8 cellular contexts compared by ENCODE assay signal in the genomic region with DNA sequence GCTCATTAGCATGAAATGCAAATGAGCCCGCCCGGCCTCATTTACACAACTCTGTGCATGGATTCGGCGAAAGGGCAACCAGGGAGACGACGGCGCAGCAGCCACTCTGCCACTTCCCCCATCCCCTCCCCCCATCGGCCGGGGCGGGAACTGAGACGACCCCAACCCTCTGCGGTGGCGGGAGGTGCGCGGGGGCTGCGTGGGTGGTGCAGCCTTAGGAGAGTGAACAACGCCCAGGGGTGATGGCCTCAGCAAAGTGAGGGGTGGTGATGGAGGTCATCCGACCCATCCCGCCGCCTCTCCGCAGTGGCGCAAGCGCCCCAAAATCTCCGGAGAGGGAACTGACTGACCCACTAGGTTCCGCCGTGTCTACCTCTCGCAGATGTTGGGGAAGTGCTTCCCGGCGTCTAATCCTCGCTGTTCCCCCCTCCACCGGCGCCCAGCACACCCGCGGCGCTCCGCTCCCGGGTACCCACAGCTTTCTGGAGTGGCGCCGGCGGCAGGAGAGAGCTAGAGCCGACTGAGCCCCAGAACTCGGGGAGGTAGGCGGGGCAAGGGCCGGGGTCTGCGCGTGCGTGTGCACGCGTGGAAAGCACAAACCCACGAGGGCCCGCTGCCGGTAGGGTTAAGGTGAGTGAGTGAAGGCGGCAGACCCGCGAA. TPM values are rescaled to one million over a fixed set of nuclear protein-coding genes. Genes with fewer than 3 reads are reported as not detected.
DNase-seq lines count a peak whose midpoint lies in the region; ATAC-seq and TF ChIP-seq lines count a peak whose summit lies in the region.

No MANE protein-coding gene starts in this region.

- peaks cover 24% of the 10 kb centered on the region for H3K4me1 Mint-ChIP-seq in neural crest cell

- no peaks in the 10 kb centered on the region for H3K9me3 Mint-ChIP-seq in neural crest cell

- H3K27ac ChIP-seq in HUES64 (ENCODE audit: low read depth, low read length) = no peak overlapping the region

- peak overlapping the region; percentile 72 for H3K4me3 Mint-ChIP-seq in neural crest cell

- peaks cover 74% of the 10 kb centered on the region for H3K27me3 Mint-ChIP-seq in neural crest cell (ENCODE audit: low read depth)

- H3K27ac Mint-ChIP-seq in neural crest cell (ENCODE audit: unreplicated experiment) = no peak overlapping the region

- WGBS in HUES64 = under 1% methylated on average over 55 of the region's 55 CpGs

- H3K4me1 ChIP-seq in HUES64 (ENCODE audit: insufficient read depth, low read length) = peaks cover 15% of the 10 kb centered on the region

- no peaks in the 10 kb centered on the region for H3K9me3 ChIP-seq in HUES64 (ENCODE audit: insufficient read depth, low read depth, low read length)

- H3K9ac ChIP-seq in HUES64 (ENCODE audit: low read depth, low read length) = no peak overlapping the region

- TF ChIP-seq CTCF in choroid plexus epithelial cell (conservative IDR thresholded peaks at IDR 0.05; ENCODE audit: low read depth, low read length) (no peak), neural crest cell (conservative IDR thresholded peaks at IDR 0.05) (no peak)

- peak; percentile 70 for DNase-seq in CD1c-positive myeloid dendritic cell (ENCODE audit: extremely low spot score)
- no peak for DNase-seq in choroid plexus epithelial cell (ENCODE audit: low read depth)
- no peak for DNase-seq in neural crest cell (ENCODE audit: low read depth, low spot score)
- DNase-seq in EL = no peak
- no peak for DNase-seq in UCSD-AML1 (lab: John Stamatoyannopoulos, UW; ENCODE audit: unreplicated experiment)

- H3K36me3 Mint-ChIP-seq in neural crest cell (ENCODE audit: low read depth) = no peaks in the 10 kb centered on the region

- peaks cover 64% of the 10 kb centered on the region for H3K27me3 ChIP-seq in HUES64 (ENCODE audit: insufficient read depth, low read length)

- no peak for ATAC-seq in GM21423 (IDR thresholded peaks at IDR 0.05; ENCODE audit: unreplicated experiment)
- ATAC-seq in GM21447 (IDR thresholded peaks at IDR 0.05; ENCODE audit: unreplicated experiment) = no peak

- no peaks in the 10 kb centered on the region for H3K36me3 ChIP-seq in HUES64 (ENCODE audit: insufficient read depth, low read length)

- peak overlapping the region; percentile 59 for H3K4me3 ChIP-seq in HUES64 (ENCODE audit: low read length)
- H3K4me3 ChIP-seq in choroid plexus epithelial cell (ENCODE audit: low read depth, low read length) = peak overlapping the region; percentile 17

RNA-seq across cellular contexts. Expression of gene CACNA1G, which starts 1.4 kb away (rescaled TPM):
- 2.1 TPM for polyA plus RNA-seq in HUES64 (2013, experiment 1 of 2)
- 2.5 TPM for polyA plus RNA-seq in HUES64 (2013, experiment 2 of 2)
- total RNA-seq in neural crest cell = 1.1 TPM in 2 replicates

RNA-seq across cellular contexts. Expression of gene SPATA20, which starts 12.1 kb away (rescaled TPM):
- polyA plus RNA-seq in HUES64 (2013, experiment 1 of 2) = 15.3 TPM
- 12.9 TPM for polyA plus RNA-seq in HUES64 (2013, experiment 2 of 2)
- total RNA-seq in neural crest cell = 24.4 and 25.8 TPM in 2 replicates

RNA-seq across cellular contexts. Expression of gene EPN3, which starts 26.6 kb away (rescaled TPM):
- 1.2 TPM for polyA plus RNA-seq in HUES64 (2013, experiment 1 of 2)
- polyA plus RNA-seq in HUES64 (2013, experiment 2 of 2) = 1.3 TPM
- 0.11 TPM in 1 of 2 replicates, not detected in the other for total RNA-seq in neural crest cell

RNA-seq across cellular contexts. Expression of gene MYCBPAP, which starts 50.8 kb away (rescaled TPM):
- 0.25 TPM for polyA plus RNA-seq in HUES64 (2013, experiment 1 of 2)
- polyA plus RNA-seq in HUES64 (2013, experiment 2 of 2) = 1.3 TPM
- total RNA-seq in neural crest cell = 1.2 and 1.7 TPM in 2 replicates
